In genomic region chr2:111703759-111704158, GRCh38 we compare ENCODE assay signal across 1 cellular context.
TF ChIP-seq lines count a peak whose summit lies in the region.

No MANE protein-coding gene starts in this region.

TF ChIP-seq in HepG2, 621 proteins besides CTCF, POLR2A, EP300 and RAD21:
- TF ChIP-seq, protein P1, sequence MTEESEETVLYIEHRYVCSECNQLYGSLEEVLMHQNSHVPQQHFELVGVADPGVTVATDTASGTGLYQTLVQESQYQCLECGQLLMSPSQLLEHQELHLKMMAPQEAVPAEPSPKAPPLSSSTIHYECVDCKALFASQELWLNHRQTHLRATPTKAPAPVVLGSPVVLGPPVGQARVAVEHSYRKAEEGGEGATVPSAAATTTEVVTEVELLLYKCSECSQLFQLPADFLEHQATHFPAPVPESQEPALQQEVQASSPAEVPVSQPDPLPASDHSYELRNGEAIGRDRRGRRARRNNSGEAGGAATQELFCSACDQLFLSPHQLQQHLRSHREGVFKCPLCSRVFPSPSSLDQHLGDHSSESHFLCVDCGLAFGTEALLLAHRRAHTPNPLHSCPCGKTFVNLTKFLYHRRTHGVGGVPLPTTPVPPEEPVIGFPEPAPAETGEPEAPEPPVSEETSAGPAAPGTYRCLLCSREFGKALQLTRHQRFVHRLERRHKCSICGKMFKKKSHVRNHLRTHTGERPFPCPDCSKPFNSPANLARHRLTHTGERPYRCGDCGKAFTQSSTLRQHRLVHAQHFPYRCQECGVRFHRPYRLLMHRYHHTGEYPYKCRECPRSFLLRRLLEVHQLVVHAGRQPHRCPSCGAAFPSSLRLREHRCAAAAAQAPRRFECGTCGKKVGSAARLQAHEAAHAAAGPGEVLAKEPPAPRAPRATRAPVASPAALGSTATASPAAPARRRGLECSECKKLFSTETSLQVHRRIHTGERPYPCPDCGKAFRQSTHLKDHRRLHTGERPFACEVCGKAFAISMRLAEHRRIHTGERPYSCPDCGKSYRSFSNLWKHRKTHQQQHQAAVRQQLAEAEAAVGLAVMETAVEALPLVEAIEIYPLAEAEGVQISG (CRISPR knock-in tag; IDR thresholded peaks at IDR 0.05) = no peak
- 0 out of 2 replicates have a peak, but pooled peaks have one; percentile 18 for TF ChIP-seq MXD1 (CRISPR knock-in tag; IDR thresholded peaks at IDR 0.05)
- TF ChIP-seq, protein P2, sequence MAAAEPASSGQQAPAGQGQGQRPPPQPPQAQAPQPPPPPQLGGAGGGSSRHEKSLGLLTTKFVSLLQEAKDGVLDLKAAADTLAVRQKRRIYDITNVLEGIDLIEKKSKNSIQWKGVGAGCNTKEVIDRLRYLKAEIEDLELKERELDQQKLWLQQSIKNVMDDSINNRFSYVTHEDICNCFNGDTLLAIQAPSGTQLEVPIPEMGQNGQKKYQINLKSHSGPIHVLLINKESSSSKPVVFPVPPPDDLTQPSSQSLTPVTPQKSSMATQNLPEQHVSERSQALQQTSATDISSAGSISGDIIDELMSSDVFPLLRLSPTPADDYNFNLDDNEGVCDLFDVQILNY (CRISPR knock-in tag; conservative IDR thresholded peaks at IDR 0.05) = no peak
- TF ChIP-seq YEATS4 (CRISPR knock-in tag; IDR thresholded peaks at IDR 0.05; ENCODE audit: borderline replicate concordance) = no peak
TF ChIP-seq in HepG2: peak in this region for 1.
